1 cellular context compared by ENCODE assay signal in genomic region chr6:160118620-160119234, GRCh38.
TF ChIP-seq lines count a peak whose summit lies in the region.

No MANE protein-coding gene starts in this region.

TF ChIP-seq in H1, 55 proteins besides CTCF, POLR2A, EP300 and RAD21:
- no peak for TF ChIP-seq SAP30 (IDR thresholded peaks at IDR 0.05; ENCODE audit: insufficient read depth, insufficient replicate concordance, low read length)
- no peak for TF ChIP-seq FOSL1 (IDR thresholded peaks at IDR 0.05; ENCODE audit: insufficient read depth, low read depth, low read length)
- TF ChIP-seq JUND (IDR thresholded peaks at IDR 0.05; ENCODE audit: low read length) = no peak
- TF ChIP-seq SIN3A (conservative IDR thresholded peaks at IDR 0.05 in 1 of 2, IDR thresholded peaks at IDR 0.05 in 1 of 2; ENCODE audit: low read depth in 1 of 2, low read length in 2 of 2) = no peak
- TF ChIP-seq HDAC6 (IDR thresholded peaks at IDR 0.05; ENCODE audit: low read depth, low read length) = no peak
- TF ChIP-seq CBX5 (IDR thresholded peaks at IDR 0.05; ENCODE audit: low read depth, low read length) = no peak
- no peak for TF ChIP-seq CHD2 (IDR thresholded peaks at IDR 0.05; ENCODE audit: low read length)
- no peak for TF ChIP-seq SUZ12 (IDR thresholded peaks at IDR 0.05; ENCODE audit: low read length)
- TF ChIP-seq EGR1 (IDR thresholded peaks at IDR 0.05; ENCODE audit: borderline replicate concordance, low read depth, low read length) = no peak
- TF ChIP-seq SP4 (IDR thresholded peaks at IDR 0.05; ENCODE audit: low read length) = no peak
- no peak for TF ChIP-seq CREB1 (IDR thresholded peaks at IDR 0.05)
- no peak for TF ChIP-seq ASH2L (IDR thresholded peaks at IDR 0.05; ENCODE audit: low read length)
- TF ChIP-seq TBP (IDR thresholded peaks at IDR 0.05; ENCODE audit: low read depth, low read length) = no peak
- no peak for TF ChIP-seq EZH2 (IDR thresholded peaks at IDR 0.05; ENCODE audit: low read depth, low read length, severe bottlenecking)
- TF ChIP-seq BCL11A (IDR thresholded peaks at IDR 0.05; ENCODE audit: low read depth in 2 of 2, low read length in 2 of 2) = no peak
TF ChIP-seq in H1: peak in this region for 0.
